In the genomic region with DNA sequence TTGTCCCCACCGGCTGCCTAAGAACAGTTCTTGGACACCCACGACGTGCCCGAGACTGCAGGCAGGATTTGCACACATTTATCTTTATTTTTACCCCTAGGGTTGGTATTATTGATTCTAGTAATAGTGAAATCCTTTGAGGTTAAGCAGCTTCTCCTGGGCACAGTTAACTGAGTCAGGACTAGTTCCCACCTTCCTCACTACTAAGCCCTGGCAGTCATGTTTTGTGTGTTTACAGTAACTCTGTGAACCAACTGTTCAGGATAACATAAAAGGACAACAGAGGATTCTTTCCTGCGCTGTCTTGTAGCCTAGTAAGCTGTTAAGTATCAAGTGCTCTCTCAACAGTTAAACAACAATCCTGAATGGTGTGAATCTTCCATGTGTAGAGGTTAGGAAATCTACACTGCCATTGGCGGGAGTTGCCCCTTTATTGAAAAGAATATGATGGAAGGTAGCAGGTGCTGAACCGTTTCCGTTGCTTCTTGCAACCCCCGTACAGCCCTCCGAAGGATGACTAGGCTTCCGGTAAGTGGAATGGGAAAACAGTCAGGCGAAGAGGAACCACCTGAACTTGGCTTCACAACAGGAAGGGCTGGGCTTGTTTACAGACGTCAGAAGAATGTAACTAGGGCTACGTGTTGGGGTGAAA, we compare ENCODE assay signal across 7 cellular contexts. TPM values are rescaled to one million over a fixed set of nuclear protein-coding genes. Genes with fewer than 3 reads are reported as not detected.
DNase-seq lines count a peak whose midpoint lies in the region; ATAC-seq and TF ChIP-seq lines count a peak whose summit lies in the region.

No MANE protein-coding gene starts in this region.

- ATAC-seq in left colon (peak; percentile 50), HG03135 (IDR thresholded peaks at IDR 0.05; ENCODE audit: unreplicated experiment) (no peak)

- in situ Hi-C loops in GM13977 (cut with MboI; ENCODE audit: low pct_unique_long_range_greater_than_20kb, low sequenced_read_pairs, unreplicated experiment): no loop called here

- TF ChIP-seq CTCF in GM13977 (IDR thresholded peaks at IDR 0.05; ENCODE audit: extremely low read depth, insufficient read depth, missing control alignments) (no peak), choroid plexus epithelial cell (conservative IDR thresholded peaks at IDR 0.05; ENCODE audit: low read depth, low read length) (no peak)

- peak overlapping the region; percentile 84 for H3K4me3 ChIP-seq in choroid plexus epithelial cell (ENCODE audit: low read depth, low read length)

- DNase-seq in GM13977 (ENCODE audit: low spot score) (peak; percentile 31), HPDE6-E6E7 (ENCODE audit: extremely low spot score) (peak; percentile 60), T follicular helper cell (ENCODE audit: low read depth) (peak; percentile 54), choroid plexus epithelial cell (ENCODE audit: low read depth) (no peak), left colon (peak; percentile 45 to 70)
- DNase-seq in stimulated activated naive CD4-positive, alpha-beta T cell treated with Interleukin-2 at 50 U/mL for 16 hours (lab: John Stamatoyannopoulos, UW): peak; percentile 16

- intact Hi-C loops in left colon (cut with DNase I, micrococcal nuclease): loop anchor here in 1 of 2 donors (5.0 kb wide), 1 partner anchor 33 kb away; the partner anchor contains the start of gene WTAP

RNA-seq across cellular contexts. Expression of gene SOD2, which starts 1.0 kb away (rescaled TPM):
- 100 to 1,000 TPM; 284 to 402 TPM for total RNA-seq in left colon

RNA-seq across cellular contexts. Expression of gene WTAP, which starts 33.3 kb away (rescaled TPM):
- total RNA-seq in left colon: 10 to 100 TPM; 73.4 to 79.3 TPM
